ENCODE assay signal across 8 cellular contexts in genomic region chr19:46426506-46427162, GRCh38. TPM values are rescaled to one million over a fixed set of nuclear protein-coding genes. Genes with fewer than 3 reads are reported as not detected.
DNase-seq lines count a peak whose midpoint lies in the region; ATAC-seq and TF ChIP-seq lines count a peak whose summit lies in the region.

No MANE protein-coding gene starts in this region.

- no peak for ATAC-seq in GM21576 (IDR thresholded peaks at IDR 0.05; ENCODE audit: unreplicated experiment)

- TF ChIP-seq CTCF in WI38 (IDR thresholded peaks at IDR 0.05; ENCODE audit: low read depth, low read length) (no peak), epithelial cell of esophagus (IDR thresholded peaks at IDR 0.05; ENCODE audit: insufficient read depth, low read depth, low read length, missing control alignments) (no peak)

- DNase-seq in COLO668 (lab: John Stamatoyannopoulos, UW; ENCODE audit: unreplicated experiment) (peak; percentile 10), LHCN-M2 (ENCODE audit: low read depth) (peak; percentile 69), epithelial cell of esophagus (ENCODE audit: low read depth) (peak; percentile 65), midbrain (lab: John Stamatoyannopoulos, UW) (peak; percentile 80), substantia nigra (lab: John Stamatoyannopoulos, UW) (peak in 47 of 49 donors; percentile 16 to 89 (median 73)), SKM-1 (lab: John Stamatoyannopoulos, UW; ENCODE audit: unreplicated experiment) (no peak)

- H3K4me3 ChIP-seq in WI38 (ENCODE audit: low read depth, low read length) (peak overlapping the region; percentile 61), epithelial cell of esophagus (ENCODE audit: low read length) (peak overlapping the region; percentile 43)

- H3K27ac ChIP-seq in substantia nigra (ENCODE audit: low read depth, low read length, poor library complexity, severe bottlenecking), result no peak overlapping the region

RNA-seq across cellular contexts. Expression of gene PNMA8C, which starts 2.1 kb away (rescaled TPM):
- 0.17 TPM in 1 of 2 replicates, not detected in the other for total RNA-seq in LHCN-M2 (2014; rRNA removed)
- 0.01 TPM for polyA plus RNA-seq in LHCN-M2 (2012)

RNA-seq across cellular contexts. Expression of gene CCDC8, which starts 13.3 kb away (rescaled TPM):
- 17.5 and 18.5 TPM in 2 replicates for total RNA-seq in LHCN-M2 (2014; rRNA removed)
- 6.6 TPM for polyA plus RNA-seq in LHCN-M2 (2012)

RNA-seq across cellular contexts. Expression of gene PNMA8A, which starts 44.7 kb away (rescaled TPM):
- 74.8 and 80.1 TPM in 2 replicates for total RNA-seq in LHCN-M2 (2014; rRNA removed)
- 23.7 TPM for polyA plus RNA-seq in LHCN-M2 (2012)
